8 cellular contexts compared by ENCODE assay signal in genomic region chr17:82227629-82228277, GRCh38. TPM values are rescaled to one million over a fixed set of nuclear protein-coding genes. Genes with fewer than 3 reads are reported as not detected.
DNase-seq lines count a peak whose midpoint lies in the region; ATAC-seq and TF ChIP-seq lines count a peak whose summit lies in the region.
"Had no signal": no experiment of that assay in that cellular context is flagged by ENCODE, and none has a peak within 500 bp of the region (broad histone marks: within the 10 kb centered on the region; RNA-seq: fewer than 3 reads in every experiment).

No MANE protein-coding gene starts in this region.

- TF ChIP-seq POLR2A in stomach (IDR thresholded peaks at IDR 0.05) = no peak

- H3K4me3 Mint-ChIP-seq in HFFc6 = peak overlapping the region; percentile 26
- peak overlapping the region; percentile 77 to 90 for H3K4me3 Mint-ChIP-seq in activated T-cell treated with anti-CD3 and anti-CD28 coated beads, Interleukin-2, amount 50 U/mL, for 72 hours
- H3K4me3 Mint-ChIP-seq in immature natural killer cell = peak overlapping the region; percentile 71 to 84 (median 78)

- H3K9me3 Mint-ChIP-seq in HFFc6 = no peaks in the 10 kb centered on the region
- no peaks in the 10 kb centered on the region for H3K9me3 Mint-ChIP-seq in activated T-cell treated with anti-CD3 and anti-CD28 coated beads, Interleukin-2, amount 50 U/mL, for 72 hours
- no peaks in the 10 kb centered on the region for H3K9me3 Mint-ChIP-seq in immature natural killer cell

- H3K36me3 Mint-ChIP-seq in HFFc6 (ENCODE audit: low read depth) (peaks cover 6% of the 10 kb centered on the region), immature natural killer cell (no peaks in the 10 kb centered on the region)
- H3K36me3 Mint-ChIP-seq in activated T-cell treated with anti-CD3 and anti-CD28 coated beads, Interleukin-2, amount 50 U/mL, for 72 hours (ENCODE audit: insufficient read depth in 2 of 2) = peaks cover 2 to 3% of the 10 kb centered on the region in 2 donors

- ATAC-seq in activated T-cell treated with anti-CD3 and anti-CD28 coated beads, Interleukin-2, amount 50 U/mL, for 72 hours (replicated peaks in 1 of 2) = no peak
- ATAC-seq in HG03342 (IDR thresholded peaks at IDR 0.05; ENCODE audit: unreplicated experiment) = no peak
- ATAC-seq in HG02852 (IDR thresholded peaks at IDR 0.05; ENCODE audit: unreplicated experiment) = no peak

- H3K4me1 ChIP-seq in stomach = peaks cover 35 to 63% (median 50%) of the 10 kb centered on the region in 4 donors

- H3K27ac Mint-ChIP-seq in HFFc6 (peak overlapping the region; percentile 54; the same call in 1 of the 2 replicates), immature natural killer cell (peak overlapping the region; percentile 77 to 95 (median 84))
- H3K27ac Mint-ChIP-seq in activated T-cell treated with anti-CD3 and anti-CD28 coated beads, Interleukin-2, amount 50 U/mL, for 72 hours = peak overlapping the region; percentile 42

- H3K4me1 Mint-ChIP-seq in HFFc6 (ENCODE audit: low read depth) (no peaks in the 10 kb centered on the region), immature natural killer cell (peaks cover 6 to 11% of the 10 kb centered on the region in 2 donors)
- H3K4me1 Mint-ChIP-seq in activated T-cell treated with anti-CD3 and anti-CD28 coated beads, Interleukin-2, amount 50 U/mL, for 72 hours (ENCODE audit: low read depth) = peaks cover 5% of the 10 kb centered on the region

- H3K9me3 ChIP-seq in stomach = no peaks in the 10 kb centered on the region

- H3K27me3 Mint-ChIP-seq in HFFc6 (ENCODE audit: insufficient read depth) = peaks cover under 1% of the 10 kb centered on the region
- H3K27me3 Mint-ChIP-seq in activated T-cell treated with anti-CD3 and anti-CD28 coated beads, Interleukin-2, amount 50 U/mL, for 72 hours (ENCODE audit: low read depth) = no peaks in the 10 kb centered on the region
- H3K27me3 Mint-ChIP-seq in immature natural killer cell (ENCODE audit: low read depth in 3 of 3) = peaks cover 6 to 13% (median 8%) of the 10 kb centered on the region in 3 donors

- 60 to 69% (median 63%) methylated on average over 9 to 18 of the region's 18 CpGs for WGBS in stomach, 5 donors

- TF ChIP-seq CTCF in HFFc6 (IDR thresholded peaks at IDR 0.05) (no peak), stomach (IDR thresholded peaks at IDR 0.05) (no peak)

- peak overlapping the region; percentile 61 to 75 (median 68) for H3K4me3 ChIP-seq in stomach

- H3K36me3 ChIP-seq in stomach = no peaks in the 10 kb centered on the region

- DNase-seq in HFFc6 (no peak), immature natural killer cell (no peak), stomach (no peak), NCI-H510A (lab: John Stamatoyannopoulos, UW) (no peak)
- no peak for DNase-seq in activated T-cell treated with anti-CD3 and anti-CD28 coated beads, Interleukin-2, amount 50 U/mL, for 72 hours
- DNase-seq: NCI-H774 had no signal

- intact Hi-C loops in stomach (cut with DNase I; ENCODE audit: low total_unique reads) = no loop called here

- peak overlapping the region; percentile 91 to 99 (median 92) for H3K27ac ChIP-seq in stomach

- H3K27me3 ChIP-seq in stomach = peaks cover 0 to 4% (median 0%) of the 10 kb centered on the region in 3 donors

- TF ChIP-seq EP300 in stomach (IDR thresholded peaks at IDR 0.05) = no peak

RNA-seq across cellular contexts. Expression of gene SLC16A3, which starts 1.1 kb away (rescaled TPM):
- 100 to 1,000 TPM; 475 to 624 (median 523) TPM for total RNA-seq in HFFc6 (2021; fragmentation: NEBNext Ultra II Directional; extraction: Animal tissue kit (Norgen Biotek cat#: 25700))
- total RNA-seq in activated T-cell treated with anti-CD3 and anti-CD28 coated beads, Interleukin-2, amount 50 U/mL, for 72 hours = 10 to 100 TPM; 42.8 to 74.5 TPM
- polyA plus RNA-seq in immature natural killer cell (10 to 100 TPM in 1 of 3 donors, 1 to 10 TPM in 2; 5.8 to 12.2 (median 6.8) TPM), stomach (10 to 100 TPM in 2 of 3 donors, 1 to 10 TPM in 1; 4.9 to 39.8 (median 20.4) TPM)
- 10 to 100 TPM; 29.2 to 87.9 (median 53.3) TPM for total RNA-seq in stomach

RNA-seq across cellular contexts. Expression of gene CCDC57, which starts 15.1 kb away (rescaled TPM):
- total RNA-seq in HFFc6 (2021; fragmentation: NEBNext Ultra II Directional; extraction: Animal tissue kit (Norgen Biotek cat#: 25700)) = 10 to 100 TPM; 12.8 to 15.6 (median 13.6) TPM
- 10 to 100 TPM; 76.9 to 78.8 TPM for total RNA-seq in activated T-cell treated with anti-CD3 and anti-CD28 coated beads, Interleukin-2, amount 50 U/mL, for 72 hours
- polyA plus RNA-seq in immature natural killer cell (10 to 100 TPM; 27.7 to 65.8 (median 28.8) TPM), stomach (10 to 100 TPM; 50.9 to 75.5 (median 72.5) TPM)
- 100 to 1,000 TPM in 1 of 5 donors, 10 to 100 TPM in 4; 43.9 to 166 (median 90.6) TPM for total RNA-seq in stomach

RNA-seq across cellular contexts. Expression of gene CSNK1D, which starts 45.7 kb away (rescaled TPM):
- 100 to 1,000 TPM; 116 to 128 (median 118) TPM for total RNA-seq in HFFc6 (2021; fragmentation: NEBNext Ultra II Directional; extraction: Animal tissue kit (Norgen Biotek cat#: 25700))
- 100 to 1,000 TPM; 166 to 170 TPM for total RNA-seq in activated T-cell treated with anti-CD3 and anti-CD28 coated beads, Interleukin-2, amount 50 U/mL, for 72 hours
- polyA plus RNA-seq in immature natural killer cell (100 to 1,000 TPM in 1 of 3 donors, 10 to 100 TPM in 2; 48.9 to 130 (median 55.9) TPM), stomach (10 to 100 TPM; 55.9 to 66.7 (median 65.4) TPM)
- total RNA-seq in stomach = 100 to 1,000 TPM in 4 of 5 donors, 10 to 100 TPM in 1; 58.0 to 180 (median 140) TPM

Comparison
In these comparisons a context has a peak if more than half of its experiments do, and no peak if none do; other contexts are left out.
1. H3K4me3 Mint-ChIP-seq: peak in every context shown above with its lines; median percentile 84 in activated T-cell treated with anti-CD3 and anti-CD28 coated beads, Interleukin-2, amount 50 U/mL, for 72 hours; 78 in immature natural killer cell; 26 in HFFc6.
2. RNA of gene SLC16A3, which starts 1.1 kb away (total RNA-seq): 475 to 624 TPM in HFFc6; 42.8 to 74.5 TPM in activated T-cell treated with anti-CD3 and anti-CD28 coated beads, Interleukin-2, amount 50 U/mL, for 72 hours and 29.2 to 87.9 TPM in stomach; every median in the first group is over 4 times any median in the second.
3. Peak in every context shown above with its lines, with median percentiles within 50 percentile points of each other: H3K27ac Mint-ChIP-seq.